6 cellular contexts compared by ENCODE assay signal in the genomic region with DNA sequence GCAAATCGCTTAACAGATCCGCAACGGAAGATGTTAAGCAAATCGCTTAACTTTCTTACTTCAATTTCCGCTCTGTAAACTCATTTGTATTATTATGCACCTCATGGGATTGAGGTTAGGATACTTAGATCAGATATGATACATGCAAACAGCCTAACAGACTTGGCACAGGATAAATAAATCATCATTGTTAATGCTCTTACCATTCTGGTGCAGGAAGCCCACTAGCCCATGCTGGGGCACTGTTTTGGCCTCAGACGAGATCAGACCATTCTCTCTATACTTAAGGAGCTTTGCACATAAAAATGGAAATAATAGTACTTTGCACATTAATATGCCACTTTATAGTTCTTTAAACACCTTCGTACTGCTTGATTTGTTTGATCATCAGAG. TPM values are rescaled to one million over a fixed set of nuclear protein-coding genes. Genes with fewer than 3 reads are reported as not detected.
A peak's percentile ranks its signal among the peaks of the same experiment; 100 is the strongest.
DNase-seq lines count a peak whose midpoint lies in the region; ATAC-seq and TF ChIP-seq lines count a peak whose summit lies in the region.

No MANE protein-coding gene starts in this region.

- POLR2A ChIA-PET in AG04450 (lab: Yijun Ruan, JAX): interaction anchor here (0.8 to 1.0 kb wide), 2 partner anchors 13 to 24 kb away, joined by 3 to 4 read pairs; partner anchors contain the start of gene VAMP1

- H3K9ac ChIP-seq in endocrine pancreas (ENCODE audit: control insufficient read depth, insufficient read depth, low read length): peak overlapping the region; percentile 42

- peak overlapping the region; percentile 99 for H3K27ac Mint-ChIP-seq in stimulated activated memory B cell treated with anti-CD40 and anti-IgM and Interleukin-4, amounts not matched to agents 10 μg/mL and 1 μg/mL and 100 μg/mL, for 72 hours

- CTCF ChIA-PET in AG04450 (lab: Charles Lee): interaction anchor here (1.0 to 1.1 kb wide), 2 partner anchors 18 to 29 kb away, joined by 3 to 5 read pairs; no protein-coding TSS in a partner anchor

- TF ChIP-seq CTCF in AG04450 (IDR thresholded peaks at IDR 0.05; ENCODE audit: low read depth, low read length) (no peak; the same call in 1 of the 2 replicates), LNCaP clone FGC (IDR thresholded peaks at IDR 0.05; ENCODE audit: control insufficient read depth, extremely low read depth, insufficient read depth) (no peak)

- H3K9me3 ChIP-seq in AG04450 (ENCODE audit: control insufficient read depth, insufficient read depth, low read length) (no peaks in the 10 kb centered on the region), endocrine pancreas (ENCODE audit: control insufficient read depth, low read length) (no peaks in the 10 kb centered on the region)

- H3K4me1 ChIP-seq in endocrine pancreas (ENCODE audit: control insufficient read depth, insufficient read depth, low read length): peaks cover 12% of the 10 kb centered on the region

- DNase-seq in AG04450 (ENCODE audit: low read depth, low spot score) (no peak), LNCaP clone FGC (ENCODE audit: low read depth) (no peak), NCI-H510A (lab: John Stamatoyannopoulos, UW) (no peak)
- no peak for DNase-seq in NK-92 treated with Interleukin-12 subunit alpha and Interleukin-12 subunit beta, amount 100 ng/mL, for 24 hours (lab: John Stamatoyannopoulos, UW)

- H3K27me3 ChIP-seq in AG04450 (ENCODE audit: control insufficient read depth, insufficient read depth, low read length) (no peaks in the 10 kb centered on the region), endocrine pancreas (ENCODE audit: control insufficient read depth, insufficient read depth, low read length) (no peaks in the 10 kb centered on the region)

- H3K9me3 Mint-ChIP-seq in stimulated activated memory B cell treated with anti-CD40 and anti-IgM and Interleukin-4, amounts not matched to agents 10 μg/mL and 1 μg/mL and 100 μg/mL, for 72 hours: no peaks in the 10 kb centered on the region

- H3K27ac ChIP-seq in AG04450 (ENCODE audit: low read depth, low read length): no peak overlapping the region

- no peaks in the 10 kb centered on the region for H3K27me3 Mint-ChIP-seq in stimulated activated memory B cell treated with anti-CD40 and anti-IgM and Interleukin-4, amounts not matched to agents 10 μg/mL and 1 μg/mL and 100 μg/mL, for 72 hours

- no peaks in the 10 kb centered on the region for H3K36me3 ChIP-seq in endocrine pancreas (ENCODE audit: control insufficient read depth, insufficient read depth, low read length)

- peaks cover 21% of the 10 kb centered on the region for H3K4me1 Mint-ChIP-seq in stimulated activated memory B cell treated with anti-CD40 and anti-IgM and Interleukin-4, amounts not matched to agents 10 μg/mL and 1 μg/mL and 100 μg/mL, for 72 hours

- H3K4me3 Mint-ChIP-seq in stimulated activated memory B cell treated with anti-CD40 and anti-IgM and Interleukin-4, amounts not matched to agents 10 μg/mL and 1 μg/mL and 100 μg/mL, for 72 hours: peak overlapping the region; percentile 94

- H3K4me3 ChIP-seq in AG04450 (ENCODE audit: low read depth, low read length) (peak overlapping the region; percentile 86), LNCaP clone FGC (ENCODE audit: low read depth, low read length) (peak overlapping the region; percentile 99), endocrine pancreas (ENCODE audit: control insufficient read depth, insufficient read depth, low read length) (peak overlapping the region; percentile 81)

- H3K36me3 Mint-ChIP-seq in stimulated activated memory B cell treated with anti-CD40 and anti-IgM and Interleukin-4, amounts not matched to agents 10 μg/mL and 1 μg/mL and 100 μg/mL, for 72 hours: peaks cover 29% of the 10 kb centered on the region

- ATAC-seq in stimulated activated memory B cell treated with anti-CD40 and anti-IgM and Interleukin-4, amounts not matched to agents 10 μg/mL and 1 μg/mL and 100 μg/mL, for 72 hours: no peak

RNA-seq across cellular contexts. Expression of gene NCAPD2, which starts 0.4 kb away (rescaled TPM):
- polyA plus RNA-seq in AG04450 (2011; rRNA removed): 36.1 and 38.4 TPM in 2 replicates
- 55.6 and 63.1 TPM in 2 replicates for polyA minus RNA-seq in AG04450 (2011; rRNA and poly(A)+ RNA removed)

RNA-seq across cellular contexts. Expression of gene MRPL51, which starts 1.3 kb away (rescaled TPM):
- polyA plus RNA-seq in AG04450 (2011; rRNA removed): 120 and 165 TPM in 2 replicates
- 30.0 and 35.1 TPM in 2 replicates for polyA minus RNA-seq in AG04450 (2011; rRNA and poly(A)+ RNA removed)

RNA-seq across cellular contexts. Expression of gene VAMP1, which starts 23.9 kb away (rescaled TPM):
- polyA plus RNA-seq in AG04450 (2011; rRNA removed): 15.1 and 18.3 TPM in 2 replicates
- polyA minus RNA-seq in AG04450 (2011; rRNA and poly(A)+ RNA removed): 8.6 and 13.2 TPM in 2 replicates

RNA-seq across cellular contexts. Expression of gene GAPDH, which starts 40.0 kb away (rescaled TPM):
- polyA plus RNA-seq in AG04450 (2011; rRNA removed): 9,160 and 11,356 TPM in 2 replicates
- 15,456 and 19,888 TPM in 2 replicates for polyA minus RNA-seq in AG04450 (2011; rRNA and poly(A)+ RNA removed)

RNA-seq across cellular contexts. Expression of gene TAPBPL, which starts 42.5 kb away (rescaled TPM):
- 10.2 and 13.5 TPM in 2 replicates for polyA plus RNA-seq in AG04450 (2011; rRNA removed)
- 7.0 and 12.5 TPM in 2 replicates for polyA minus RNA-seq in AG04450 (2011; rRNA and poly(A)+ RNA removed)
